ENCODE assay signal across 8 cellular contexts in the genomic region with DNA sequence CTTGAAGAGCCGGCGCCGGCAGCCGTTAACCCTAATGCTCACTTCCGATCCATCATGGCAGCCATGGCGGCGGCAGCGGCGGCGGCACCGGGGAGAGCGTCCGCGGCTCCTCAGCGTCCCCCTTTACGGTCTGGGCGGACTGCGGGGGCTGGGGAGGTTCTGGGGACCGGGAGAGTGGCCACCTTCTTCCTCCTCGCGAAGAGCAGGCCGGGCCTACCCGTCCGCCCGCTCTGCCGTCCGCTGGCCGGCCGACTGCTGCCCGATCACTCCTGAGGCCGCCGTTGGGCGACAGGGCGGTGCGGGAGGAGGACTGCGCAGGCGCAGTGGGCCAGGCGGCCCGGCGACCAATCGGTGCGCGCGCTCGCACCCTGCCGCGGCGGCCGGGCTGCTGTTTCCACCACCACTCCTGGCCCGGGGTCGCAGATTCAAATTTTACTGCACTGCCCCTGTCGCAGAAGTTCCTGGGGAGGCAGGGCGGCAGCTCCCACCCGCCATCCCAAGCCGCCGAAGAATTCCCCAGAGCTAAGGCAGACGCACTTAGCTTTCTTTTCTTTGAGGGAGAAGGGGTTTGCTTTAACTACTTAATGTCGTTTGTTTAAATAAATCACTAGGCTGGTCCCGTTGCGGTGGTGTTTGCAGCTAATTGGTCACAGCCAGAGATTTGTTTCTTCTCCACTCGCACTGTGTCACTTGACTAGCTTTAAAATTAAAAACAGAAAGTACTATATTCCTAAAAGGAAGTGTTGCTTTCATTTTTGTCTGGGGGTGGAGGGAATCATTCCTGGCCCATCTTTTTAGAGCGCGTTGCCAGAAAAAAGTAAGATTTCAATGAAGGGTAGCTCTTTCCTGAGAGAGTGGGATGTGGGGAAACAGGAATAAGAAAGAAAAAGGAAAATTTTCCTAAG. TPM values are rescaled to one million over a fixed set of nuclear protein-coding genes. Genes with fewer than 3 reads are reported as not detected.
DNase-seq lines count a peak whose midpoint lies in the region; ATAC-seq and TF ChIP-seq lines count a peak whose summit lies in the region.

KIF5B (minus strand) TSS at position 290 of the 905 bp plus-strand sequence. CDS start 452 bp downstream, outside the sequence.

- peaks cover 26 to 48% (median 37%) of the 10 kb centered on the region in 3 donors for H3K4me1 Mint-ChIP-seq in IgD-negative memory B cell
- H3K4me1 Mint-ChIP-seq in activated T-cell treated with anti-CD3 and anti-CD28 coated beads, Interleukin-2, amount 50 U/mL, for 24 hours (ENCODE audit: low read depth), result peaks cover 39% of the 10 kb centered on the region

- peaks cover 47% of the 10 kb centered on the region for H3K79me2 ChIP-seq in PC-9 (ENCODE audit: low read depth)

- H3K4me3 Mint-ChIP-seq in IgD-negative memory B cell, result peak within 1 kb of the TSS; percentile 97 to 100 (median 98)
- H3K4me3 Mint-ChIP-seq in activated T-cell treated with anti-CD3 and anti-CD28 coated beads, Interleukin-2, amount 50 U/mL, for 24 hours, result peak within 1 kb of the TSS; percentile 97

- no peaks in the 10 kb centered on the region for H3K36me3 ChIP-seq in PC-9 (ENCODE audit: low read depth)
- no peaks in the 10 kb centered on the region for H3K36me3 ChIP-seq in mucosa of stomach (ENCODE audit: control insufficient read depth, insufficient read depth, low read length)

- no peak for TF ChIP-seq CTCF in PC-9 (conservative IDR thresholded peaks at IDR 0.05)

- peaks cover 25% of the 10 kb centered on the region for H3K4me1 ChIP-seq in PC-9 (replicated peaks; ENCODE audit: insufficient read depth)
- H3K4me1 ChIP-seq in mucosa of stomach (ENCODE audit: control insufficient read depth, insufficient read depth, low read length), result peaks cover 26% of the 10 kb centered on the region

- H3K9me3 ChIP-seq in PC-9 (ENCODE audit: insufficient read depth, low read depth) (no peaks in the 10 kb centered on the region), mucosa of stomach (ENCODE audit: control insufficient read depth, low read length) (no peaks in the 10 kb centered on the region)

- H3K27ac Mint-ChIP-seq in IgD-negative memory B cell, result peak within 1 kb of the TSS; percentile 96 to 98 (median 97)
- H3K27ac Mint-ChIP-seq in activated T-cell treated with anti-CD3 and anti-CD28 coated beads, Interleukin-2, amount 50 U/mL, for 24 hours, result peak within 1 kb of the TSS; percentile 97

- H3K4me2 ChIP-seq in PC-9, result peak within 1 kb of the TSS; percentile 98

- peak within 1 kb of the TSS; percentile 66 for H3K27ac ChIP-seq in PC-9

- intact Hi-C loops in PC-9 (cut with micrococcal nuclease; ENCODE audit: unreplicated experiment), result loop anchor here (10.0 kb wide), 3 partner anchors 138 to 318 kb away; partner anchors contain the start of gene EPC1

- POLR2A ChIA-PET in PC-9 (lab: Charles Lee; ENCODE audit: unreplicated experiment), result interaction anchor here (0.5 to 0.7 kb wide), 6 partner anchors 12 to 925 kb away, joined by 3 to 6 read pairs (median 4); no protein-coding TSS in a partner anchor

- no peaks in the 10 kb centered on the region for H3F3A ChIP-seq in PC-9 (ENCODE audit: insufficient read depth, low read depth)

- H3K36me3 Mint-ChIP-seq in IgD-negative memory B cell, result no peaks in the 10 kb centered on the region
- peaks cover 38% of the 10 kb centered on the region for H3K36me3 Mint-ChIP-seq in activated T-cell treated with anti-CD3 and anti-CD28 coated beads, Interleukin-2, amount 50 U/mL, for 24 hours (ENCODE audit: low read depth)

- H3K27me3 ChIP-seq in PC-9 (ENCODE audit: insufficient read depth, low read depth) (no peaks in the 10 kb centered on the region), mucosa of stomach (ENCODE audit: control insufficient read depth, insufficient read depth, low read length) (no peaks in the 10 kb centered on the region)

- DNase-seq in DMS153 (lab: John Stamatoyannopoulos, UW) (peak; percentile 32), PC-9 (peak; percentile 54 to 86), erythroblast (lab: John Stamatoyannopoulos, UW) (peak; percentile 92 to 96)
- DNase-seq in activated T-cell treated with anti-CD3 and anti-CD28 coated beads, Interleukin-2, amount 50 U/mL, for 24 hours, result peak; percentile 93
- peak; percentile 90 for DNase-seq in stimulated activated CD8-positive, alpha-beta memory T cell treated with anti-CD3 and anti-CD28 coated beads, Interleukin-4, amount 100 ng/mL, for 48 hours

- peak within 1 kb of the TSS; percentile 91 for H3K4me3 ChIP-seq in PC-9
- H3K4me3 ChIP-seq in mucosa of stomach (ENCODE audit: low read length), result peak within 1 kb of the TSS; percentile 87

- H3K9ac ChIP-seq in mucosa of stomach (ENCODE audit: low read length), result peak within 1 kb of the TSS; percentile 97

- CTCF ChIA-PET in PC-9 (lab: Charles Lee), result no interaction called here

- peak; percentile 87 for ATAC-seq in GM21529 (IDR thresholded peaks at IDR 0.05; ENCODE audit: unreplicated experiment)

- H3K9me2 ChIP-seq in PC-9 (ENCODE audit: insufficient read depth), result no peaks in the 10 kb centered on the region

- no peaks in the 10 kb centered on the region for H3K27me3 Mint-ChIP-seq in IgD-negative memory B cell
- no peaks in the 10 kb centered on the region for H3K27me3 Mint-ChIP-seq in activated T-cell treated with anti-CD3 and anti-CD28 coated beads, Interleukin-2, amount 50 U/mL, for 24 hours

- peaks cover 39% of the 10 kb centered on the region for H4K20me1 ChIP-seq in PC-9 (ENCODE audit: insufficient read depth)

- peak; percentile 99 for TF ChIP-seq POLR2A in erythroblast (IDR thresholded peaks at IDR 0.05; ENCODE audit: low read length)

- H2AFZ ChIP-seq in PC-9, result peak within 1 kb of the TSS; percentile 96

- no peaks in the 10 kb centered on the region for H3K9me3 Mint-ChIP-seq in IgD-negative memory B cell
- H3K9me3 Mint-ChIP-seq in activated T-cell treated with anti-CD3 and anti-CD28 coated beads, Interleukin-2, amount 50 U/mL, for 24 hours, result no peaks in the 10 kb centered on the region

- BruUV-seq in PC-9 (replicated peaks; lab: Mats Ljungman, UMichigan), result no TSS peak

RNA-seq across cellular contexts. Expression of gene KIF5B, which starts in this region (rescaled TPM):
- 24.6 TPM for polyA plus RNA-seq in IgD-negative memory B cell
- total RNA-seq in PC-9 (2021), result 64.9 and 76.9 TPM in 2 replicates

Comparison
In these comparisons a context has a peak if more than half of its experiments do, and no peak if none do; other contexts are left out.
1. Peak in every context shown above with its lines: DNase-seq, ATAC-seq, H3K4me3 ChIP-seq and H3K27ac ChIP-seq.
2. DNase-seq: peak in every context shown above with its lines; median percentile 94 in erythroblast; 93 in activated T-cell treated with anti-CD3 and anti-CD28 coated beads, Interleukin-2, amount 50 U/mL, for 24 hours; 90 in stimulated activated CD8-positive, alpha-beta memory T cell treated with anti-CD3 and anti-CD28 coated beads, Interleukin-4, amount 100 ng/mL, for 48 hours; 70 in PC-9; 32 in DMS153.